11 cellular contexts compared by ENCODE assay signal in the genomic region with DNA sequence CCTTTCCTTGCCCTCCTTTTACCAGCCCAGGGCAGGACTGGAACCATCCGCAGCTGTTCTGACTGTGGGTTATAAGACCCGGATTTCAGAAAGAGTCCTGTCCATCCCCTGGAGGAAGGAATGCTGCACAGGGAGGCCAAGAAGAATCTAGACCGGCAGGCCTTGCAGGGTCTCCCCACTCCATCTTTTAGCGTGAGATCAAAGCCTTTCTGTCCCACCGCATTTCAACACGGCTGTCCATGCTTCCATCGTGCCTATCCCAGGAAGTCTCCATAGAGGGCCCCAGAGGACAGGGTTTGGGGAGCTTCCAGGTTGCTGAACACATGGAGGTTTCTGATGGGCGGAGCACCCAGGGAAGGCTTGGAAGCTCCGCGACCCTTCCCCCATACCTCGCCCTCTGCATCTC.
DNase-seq lines count a peak whose midpoint lies in the region; ATAC-seq and TF ChIP-seq lines count a peak whose summit lies in the region.
"Had no signal": no experiment of that assay in that cellular context is flagged by ENCODE, and none has a peak within 500 bp of the region (broad histone marks: within the 10 kb centered on the region; RNA-seq: fewer than 3 reads in every experiment).

No MANE protein-coding gene starts in this region.

- intact Hi-C loops in left colon (cut with DNase I, micrococcal nuclease): no loop called here
- intact Hi-C loops in posterior vena cava (cut with DNase I): no loop called here

- no peaks in the 10 kb centered on the region for H3K9me3 ChIP-seq in AG04450 (ENCODE audit: control insufficient read depth, insufficient read depth, low read length)

- TF ChIP-seq CTCF in AG04450 (IDR thresholded peaks at IDR 0.05; ENCODE audit: low read depth, low read length) (peak; percentile 18; the same call in 1 of the 2 replicates), cardiac fibroblast (IDR thresholded peaks at IDR 0.05; ENCODE audit: low read depth, low read length) (peak; percentile 26)

- no peak overlapping the region for H3K27ac ChIP-seq in AG04450 (ENCODE audit: low read depth, low read length)
- H3K27ac ChIP-seq: coronary artery had no signal

- peaks cover under 1% of the 10 kb centered on the region for H3K27me3 ChIP-seq in AG04450 (ENCODE audit: control insufficient read depth, insufficient read depth, low read length)

- POLR2A ChIA-PET in AG04450 (lab: Yijun Ruan, JAX): no interaction called here

- H3K4me3 ChIP-seq in AG04450 (ENCODE audit: low read depth, low read length): no peak overlapping the region
- no peak overlapping the region for H3K4me3 ChIP-seq in cardiac fibroblast (replicated peaks in 1 of 2; ENCODE audit: low read depth in 2 of 2, low read length in 2 of 2)
- H3K4me3 ChIP-seq: coronary artery had no signal

- DNase-seq in AG04450 (ENCODE audit: low read depth, low spot score): no peak
- peak in 2 of 3 experiments; percentile 40 to 69 for DNase-seq in NCI-H1417 (lab: John Stamatoyannopoulos, UW)
- DNase-seq in cardiac fibroblast (ENCODE audit: low read depth in 2 of 2): peak; percentile 13 to 35
- DNase-seq in left colon: no peak
- DNase-seq in posterior vena cava (ENCODE audit: low spot score): no peak
- DNase-seq: CD4-positive, alpha-beta T cell; NCI-H510A had no signal

- no peak for TF ChIP-seq POLR2A in GM18505 (IDR thresholded peaks at IDR 0.05; ENCODE audit: borderline replicate concordance, extremely low read depth, insufficient read depth, insufficient read length)

- ATAC-seq in left colon (peak; percentile 66), GM18858 (IDR thresholded peaks at IDR 0.05; ENCODE audit: unreplicated experiment) (no peak), GM18505 (IDR thresholded peaks at IDR 0.05; ENCODE audit: unreplicated experiment) (no peak), GM18867 (IDR thresholded peaks at IDR 0.05; ENCODE audit: unreplicated experiment) (no peak)

- CTCF ChIA-PET in AG04450 (lab: Charles Lee): interaction anchor here (1.4 kb wide), 1 partner anchor 20 kb away, joined by 3 read pairs; no protein-coding TSS in a partner anchor

Comparison
In these comparisons a context has a peak if more than half of its experiments do, and no peak if none do; other contexts are left out.
1. DNase-seq: peak in NCI-H1417 (2 of 3) and cardiac fibroblast (2 of 2); none in AG04450 (single experiment), left colon (0 of 2) and posterior vena cava (single experiment).